ENCODE assay signal across 8 cellular contexts in the genomic region with DNA sequence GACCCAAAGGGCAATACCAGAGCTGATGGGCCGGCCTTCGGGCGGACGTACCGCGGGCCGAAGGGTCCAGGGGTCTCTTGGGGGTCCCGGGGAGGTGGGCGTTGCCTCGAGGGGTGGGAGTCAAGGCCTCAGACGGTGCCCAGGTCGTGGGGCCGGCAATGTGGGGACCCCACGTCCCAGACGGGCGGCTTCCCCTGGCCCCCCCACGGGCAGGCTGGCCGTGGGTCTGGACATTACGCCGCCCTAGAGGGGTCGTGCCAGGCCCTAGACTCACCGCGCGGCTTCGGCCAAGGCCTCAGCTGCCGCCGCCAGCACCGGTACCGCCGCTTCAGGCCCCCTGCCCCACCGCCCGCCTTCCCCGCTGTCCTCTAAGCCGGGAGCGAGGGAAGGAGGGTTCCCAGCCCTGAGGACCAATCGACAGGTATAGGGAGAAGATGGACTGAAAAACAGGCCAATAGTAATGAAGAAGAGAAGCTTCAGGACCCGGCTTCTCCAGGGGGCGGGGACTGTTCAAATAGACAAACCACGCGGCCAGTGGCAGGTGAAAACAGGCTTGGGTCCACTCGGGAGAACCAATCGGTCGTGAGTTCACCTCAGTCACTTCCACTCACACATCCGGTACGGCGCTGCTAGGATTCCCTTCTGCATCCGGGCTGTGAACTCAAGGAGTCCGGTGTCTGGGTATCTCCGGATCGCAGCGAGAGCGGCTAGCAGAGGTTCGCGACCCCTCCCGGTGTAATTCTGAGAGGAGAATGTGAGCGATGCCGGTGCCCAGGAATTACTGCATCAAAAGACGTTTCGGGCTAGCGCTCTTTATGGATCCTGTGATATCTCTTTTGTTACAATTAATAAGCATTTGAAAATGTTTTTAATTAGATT. TPM values are rescaled to one million over a fixed set of nuclear protein-coding genes. Genes with fewer than 3 reads are reported as not detected.
DNase-seq lines count a peak whose midpoint lies in the region; ATAC-seq and TF ChIP-seq lines count a peak whose summit lies in the region.

A gene (minus strand): TSS at position 381 of the 879 bp plus-strand sequence. CDS start 3,142 bp downstream, outside the sequence.

- intact Hi-C loops in Calu3 (cut with micrococcal nuclease; ENCODE audit: unreplicated experiment): no loop called here

- peak within 1 kb of the TSS; percentile 87 for H3K4me3 Mint-ChIP-seq in Calu3 (ENCODE audit: low read depth, unreplicated experiment)
- peak within 1 kb of the TSS; percentile 89 for H3K4me3 Mint-ChIP-seq in activated CD8-positive, alpha-beta memory T cell treated with anti-CD3 and anti-CD28 coated beads, Interleukin-2, amount 10 ng/mL, durations not matched to agents 7 days and 5 days

- no peaks in the 10 kb centered on the region for H3K4me1 Mint-ChIP-seq in Calu3 (ENCODE audit: low read depth, unreplicated experiment)
- peaks cover 25% of the 10 kb centered on the region for H3K4me1 Mint-ChIP-seq in activated CD8-positive, alpha-beta memory T cell treated with anti-CD3 and anti-CD28 coated beads, Interleukin-2, amount 10 ng/mL, durations not matched to agents 7 days and 5 days

- H3K4ac ChIP-seq in mesenchymal stem cell (ENCODE audit: low read depth in 1 of 2, low read length in 2 of 2): peak within 1 kb of the TSS; percentile 95 to 99

- CTCF ChIA-PET in Calu3 (lab: Charles Lee): interaction anchor here (0.6 to 1.5 kb wide), 2 partner anchors 11 to 670 kb away, joined by 3 to 9 read pairs; a partner anchor contains a TSS
- CTCF ChIA-PET in activated CD8-positive, alpha-beta memory T cell treated with anti-CD3 and anti-CD28 coated beads, Interleukin-2, amount 10 ng/mL, durations not matched to agents 7 days and 5 days (lab: Charles Lee): interaction anchor here (0.9 to 3.4 kb wide), 12 partner anchors 9 to 474 kb away, joined by 3 to 16 read pairs (median 4); a partner anchor contains a TSS

- H3K18ac ChIP-seq in mesenchymal stem cell (ENCODE audit: low read depth in 1 of 2, low read length in 2 of 2): peak within 1 kb of the TSS; percentile 91 to 98

- H2AFZ ChIP-seq in mesenchymal stem cell (ENCODE audit: low read depth, low read length): peak within 1 kb of the TSS; percentile 99

- H4K8ac ChIP-seq in mesenchymal stem cell (ENCODE audit: low read length): peak within 1 kb of the TSS; percentile 97

- peak within 1 kb of the TSS; percentile 77 for H2BK120ac ChIP-seq in mesenchymal stem cell (ENCODE audit: low read depth, low read length)

- H2BK15ac ChIP-seq in mesenchymal stem cell (ENCODE audit: low read depth, poor library complexity, severe bottlenecking): peak within 1 kb of the TSS; percentile 23

- H4K91ac ChIP-seq in mesenchymal stem cell (ENCODE audit: low read length): peak within 1 kb of the TSS; percentile 93

- no peak for TF ChIP-seq CTCF in Calu3 (IDR thresholded peaks at IDR 0.05; ENCODE audit: unreplicated experiment)

- peak within 1 kb of the TSS in 1 of 2 experiments; percentile 98 for H3K14ac ChIP-seq in mesenchymal stem cell (ENCODE audit: low read length in 2 of 2)

- H2BK12ac ChIP-seq in mesenchymal stem cell (ENCODE audit: low read length in 2 of 2): peak within 1 kb of the TSS in 1 of 2 experiments; percentile 84

- peak within 1 kb of the TSS; percentile 86 for H3K27ac Mint-ChIP-seq in Calu3 (ENCODE audit: unreplicated experiment)
- peak within 1 kb of the TSS; percentile 82 for H3K27ac Mint-ChIP-seq in activated CD8-positive, alpha-beta memory T cell treated with anti-CD3 and anti-CD28 coated beads, Interleukin-2, amount 10 ng/mL, durations not matched to agents 7 days and 5 days

- no peaks in the 10 kb centered on the region for H3K9me3 Mint-ChIP-seq in Calu3 (ENCODE audit: low read depth, unreplicated experiment)
- no peaks in the 10 kb centered on the region for H3K9me3 Mint-ChIP-seq in activated CD8-positive, alpha-beta memory T cell treated with anti-CD3 and anti-CD28 coated beads, Interleukin-2, amount 10 ng/mL, durations not matched to agents 7 days and 5 days (ENCODE audit: low read depth)

- peak within 1 kb of the TSS in 1 of 2 experiments; percentile 89 for H3K23ac ChIP-seq in mesenchymal stem cell (ENCODE audit: low read length in 2 of 2)

- peaks cover 13% of the 10 kb centered on the region for H3K79me1 ChIP-seq in mesenchymal stem cell (replicated peaks; ENCODE audit: low read length, poor library complexity, severe bottlenecking)

- H3K4me3 ChIP-seq in NT2/D1 (ENCODE audit: insufficient read length, low read depth) (peak within 1 kb of the TSS; percentile 88), endocrine pancreas (ENCODE audit: control insufficient read depth, insufficient read depth, low read length) (peak within 1 kb of the TSS; percentile 83), mesenchymal stem cell (ENCODE audit: insufficient read depth in 1 of 2, low read depth in 1 of 2, low read length in 2 of 2) (peak within 1 kb of the TSS; percentile 99 to 100)

- H2BK5ac ChIP-seq in mesenchymal stem cell (ENCODE audit: low read depth, low read length, poor library complexity, severe bottlenecking): peak within 1 kb of the TSS; percentile 79

- H3K9me3 ChIP-seq in NT2/D1 (ENCODE audit: insufficient read depth, low read length) (no peaks in the 10 kb centered on the region), endocrine pancreas (ENCODE audit: control insufficient read depth, low read length) (no peaks in the 10 kb centered on the region), mesenchymal stem cell (ENCODE audit: control insufficient read depth, low read length) (no peaks in the 10 kb centered on the region)

- peak within 1 kb of the TSS; percentile 80 for H3K27ac ChIP-seq in mesenchymal stem cell (ENCODE audit: low read length, poor library complexity, severe bottlenecking)

- H3K36me3 ChIP-seq in NT2/D1 (ENCODE audit: insufficient read depth, insufficient read length, low read length): peaks cover 22% of the 10 kb centered on the region
- peaks cover 2% of the 10 kb centered on the region for H3K36me3 ChIP-seq in endocrine pancreas (ENCODE audit: control insufficient read depth, insufficient read depth, low read length)
- peaks cover 14 to 24% of the 10 kb centered on the region in 2 experiments for H3K36me3 ChIP-seq in mesenchymal stem cell (ENCODE audit: control insufficient read depth in 1 of 2, insufficient read depth in 2 of 2, low read depth in 1 of 2, low read length in 2 of 2)

- DNase-seq in Calu3 (peak; percentile 95), HUDEP-2 (lab: John Stamatoyannopoulos, UW; ENCODE audit: unreplicated experiment in 76 of 76) (peak in 75 of 76 experiments; percentile 56 to 100 (median 98)), NT2/D1 (ENCODE audit: low read depth, low spot score) (peak; percentile 97), mesenchymal stem cell (peak; percentile 100)
- DNase-seq in activated CD8-positive, alpha-beta memory T cell treated with anti-CD3 and anti-CD28 coated beads, Interleukin-2, amount 10 ng/mL, durations not matched to agents 7 days and 5 days: peak; percentile 99
- DNase-seq in stimulated activated CD8-positive, alpha-beta memory T cell treated with anti-CD3 and anti-CD28 coated beads, Interleukin-12 subunit alpha, Interleukin-12 subunit beta, amount 100 ng/mL, for 4 hours (ENCODE audit: low read depth): peak; percentile 90

- no TSS peak for BruUV-seq in Calu3 (replicated peaks; lab: Mats Ljungman, UMichigan)

- H3K27me3 ChIP-seq in NT2/D1 (ENCODE audit: insufficient read depth, insufficient read length) (no peaks in the 10 kb centered on the region), endocrine pancreas (ENCODE audit: control insufficient read depth, insufficient read depth, low read length) (no peaks in the 10 kb centered on the region), mesenchymal stem cell (ENCODE audit: control insufficient read depth in 1 of 2, insufficient read depth in 1 of 2, low read length in 2 of 2) (no peaks in the 10 kb centered on the region)

- H3K9ac ChIP-seq in NT2/D1 (ENCODE audit: insufficient read length, low read depth) (peak within 1 kb of the TSS; percentile 97), endocrine pancreas (ENCODE audit: control insufficient read depth, insufficient read depth, low read length) (peak within 1 kb of the TSS; percentile 89), mesenchymal stem cell (ENCODE audit: low read length) (peak within 1 kb of the TSS; percentile 95)

- peak within 1 kb of the TSS; percentile 99 for H3K4me2 ChIP-seq in mesenchymal stem cell (ENCODE audit: low read length, poor library complexity, severe bottlenecking)

- under 1% methylated on average over 56 of the region's 60 CpGs for WGBS in mesenchymal stem cell

- ATAC-seq in GM21381 (IDR thresholded peaks at IDR 0.05; ENCODE audit: unreplicated experiment): peak; percentile 96
- ATAC-seq in activated CD8-positive, alpha-beta memory T cell treated with anti-CD3 and anti-CD28 coated beads, Interleukin-2, amount 10 ng/mL, durations not matched to agents 7 days and 5 days: peak; percentile 98

- H3K4me1 ChIP-seq in NT2/D1 (ENCODE audit: insufficient read depth, insufficient read length) (no peaks in the 10 kb centered on the region), endocrine pancreas (ENCODE audit: control insufficient read depth, insufficient read depth, low read length) (no peaks in the 10 kb centered on the region), mesenchymal stem cell (ENCODE audit: control insufficient read depth, insufficient read depth, low read depth, low read length) (peaks cover 7% of the 10 kb centered on the region)

- H2AK5ac ChIP-seq in mesenchymal stem cell (ENCODE audit: low read length, severe bottlenecking): no peak within 1 kb of the TSS

- peaks cover 35% of the 10 kb centered on the region for H3K36me3 Mint-ChIP-seq in Calu3 (ENCODE audit: insufficient read depth, unreplicated experiment)
- H3K36me3 Mint-ChIP-seq in activated CD8-positive, alpha-beta memory T cell treated with anti-CD3 and anti-CD28 coated beads, Interleukin-2, amount 10 ng/mL, durations not matched to agents 7 days and 5 days: peaks cover 8% of the 10 kb centered on the region

- H3K27me3 Mint-ChIP-seq in Calu3 (ENCODE audit: unreplicated experiment): no peaks in the 10 kb centered on the region
- H3K27me3 Mint-ChIP-seq in activated CD8-positive, alpha-beta memory T cell treated with anti-CD3 and anti-CD28 coated beads, Interleukin-2, amount 10 ng/mL, durations not matched to agents 7 days and 5 days: no peaks in the 10 kb centered on the region

RNA-seq across cellular contexts. Expression of the gene that starts here (rescaled TPM):
- total RNA-seq in Calu3 (2022): 36.1 and 40.2 TPM in 2 replicates
- 10 to 100 TPM; 50.1 to 52.0 TPM for total RNA-seq in activated CD8-positive, alpha-beta memory T cell treated with anti-CD3 and anti-CD28 coated beads, Interleukin-2, amount 10 ng/mL, durations not matched to agents 7 days and 5 days
- polyA plus RNA-seq in mesenchymal stem cell (2013, experiment 1 of 2): 13.8 TPM
- 12.8 TPM for polyA plus RNA-seq in mesenchymal stem cell (2013, experiment 2 of 2)

Comparison
In these comparisons a context has a peak if more than half of its experiments do, and no peak if none do; other contexts are left out.
1. Peak in every context shown above with its lines: DNase-seq, ATAC-seq, H3K4me3 ChIP-seq and H3K27ac ChIP-seq.